ENCODE assay signal across 11 cellular contexts in the genomic region with DNA sequence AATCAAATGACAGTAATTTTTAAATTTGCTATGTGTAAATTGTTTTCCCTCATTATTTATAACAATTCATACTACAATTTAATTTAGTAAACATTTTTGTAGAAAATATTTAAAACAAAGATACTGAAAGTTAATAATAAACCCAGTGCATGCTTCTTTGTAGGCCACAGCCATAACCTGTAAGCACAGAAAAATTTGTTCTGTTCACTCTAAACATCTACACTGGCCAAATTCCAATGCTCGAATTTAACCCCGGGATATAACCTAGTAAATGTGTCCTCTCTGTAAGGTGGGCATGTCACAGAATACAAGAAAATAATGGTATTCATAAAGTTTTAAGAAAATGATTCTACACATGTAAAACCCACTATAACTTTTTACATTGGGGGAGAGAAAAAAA. TPM values are rescaled to one million over a fixed set of nuclear protein-coding genes. Genes with fewer than 3 reads are reported as not detected.
"Had no signal": no experiment of that assay in that cellular context is flagged by ENCODE, and none has a peak within 500 bp of the region (broad histone marks: within the 10 kb centered on the region; RNA-seq: fewer than 3 reads in every experiment).

No MANE protein-coding gene starts in this region.

RNA-seq across cellular contexts. Expression of gene FOLH1, which starts 22.2 kb away (rescaled TPM):
- total RNA-seq: activated CD4-positive, alpha-beta memory T cell treated with anti-CD3 and anti-CD28 coated beads, Interleukin-2, amount 10 ng/mL, durations not matched to agents 7 days and 5 days; activated CD4-positive, alpha-beta T cell treated with anti-CD3 and anti-CD28 coated beads, Interleukin-2, amount 10 ng/mL, durations not matched to agents 7 days and 5 days; activated naive CD4-positive, alpha-beta T cell treated with anti-CD3 and anti-CD28 coated beads, Interleukin-2, amount 50 U/mL, for 72 hours; activated naive CD8-positive, alpha-beta T cell treated with anti-CD3 and anti-CD28 coated beads, Interleukin-2, amount 10 ng/mL, durations not matched to agents 7 days and 5 days; activated T-cell treated with anti-CD3 and anti-CD28 coated beads, Interleukin-2, amount 50 U/mL, for 72 hours; ascending aorta; cardiac muscle cell; fibroblast of villous mesenchyme; T-helper 17 cell; WTC11 had no signal
- polyA plus RNA-seq: cardiac muscle cell, fibroblast of lung had no signal
